ENCODE assay signal across 8 cellular contexts in genomic region chr4:55312491-55313101, GRCh38. TPM values are rescaled to one million over a fixed set of nuclear protein-coding genes. Genes with fewer than 3 reads are reported as not detected.
A peak's percentile ranks its signal among the peaks of the same experiment; 100 is the strongest.
DNase-seq lines count a peak whose midpoint lies in the region; ATAC-seq, FAIRE-seq and TF ChIP-seq lines count a peak whose summit lies in the region.

No MANE protein-coding gene starts in this region.

- TF ChIP-seq RAD21 in K562 (CRISPR knock-in tag; conservative IDR thresholded peaks at IDR 0.05 in 1 of 2, IDR thresholded peaks at IDR 0.05 in 1 of 2): peak; percentile 19 to 50; a peak in 3 of 4 replicates

- no peak overlapping the region for H2AFZ ChIP-seq in K562 (ENCODE audit: low read depth, low read length)

- POLR2A ChIA-PET in K562 (lab: Yijun Ruan, JAX): interaction anchor here (0.6 kb wide), 2 partner anchors 277 to 293 kb away, joined by 3 read pairs; no protein-coding TSS in a partner anchor

- no peaks in the 10 kb centered on the region for H3K79me2 ChIP-seq in K562 (ENCODE audit: control insufficient read depth, insufficient read depth, low read length)

- no peak overlapping the region for H3K4me3 ChIP-seq in K562
- H3K4me3 ChIP-seq in kidney (ENCODE audit: low read length in 2 of 2): no peak overlapping the region

- TF ChIP-seq CTCF in GM10266 (IDR thresholded peaks at IDR 0.05; ENCODE audit: control insufficient read depth, insufficient read depth, low read depth, missing control alignments) (peak; percentile 60), K562 (IDR thresholded peaks at IDR 0.05 in 2 of 3, conservative IDR thresholded peaks at IDR 0.05 in 1 of 3; ENCODE audit: insufficient read depth in 2 of 3, low read depth in 1 of 3, low read length in 3 of 3) (peak; percentile 67 to 73 (median 68)), kidney (IDR thresholded peaks at IDR 0.05; ENCODE audit: borderline replicate concordance, extremely low read depth, insufficient read depth) (peak; percentile 67)

- H3K9me3 ChIP-seq in K562 (replicated peaks; ENCODE audit: control insufficient read depth, insufficient read depth, low read depth, low read length) (no peaks in the 10 kb centered on the region), kidney (ENCODE audit: control insufficient read depth in 1 of 2, low read length in 2 of 2) (no peaks in the 10 kb centered on the region)

- no peaks in the 10 kb centered on the region for H3K9me1 ChIP-seq in K562 (ENCODE audit: control insufficient read depth, insufficient read depth, low read length)

- H3K36me3 ChIP-seq in K562 (ENCODE audit: control insufficient read depth, insufficient read depth, low read length) (no peaks in the 10 kb centered on the region), kidney (ENCODE audit: control insufficient read depth in 1 of 2, insufficient read depth in 2 of 2, low read length in 2 of 2) (no peaks in the 10 kb centered on the region)

- BruUV-seq in K562 (replicated peaks; lab: Mats Ljungman, UMichigan): no TSS peak

- H3K27me3 ChIP-seq in K562 (ENCODE audit: control insufficient read depth in 2 of 2, insufficient read depth in 2 of 2, low read length in 2 of 2): peaks cover 4 to 9% of the 10 kb centered on the region in 2 experiments; a peak in 3 of 5 replicates

- in situ Hi-C loops in K562 (cut with MboI): loop anchor here (10.0 to 25.0 kb wide), 2 partner anchors 328 to 1000 kb away; no protein-coding TSS in a partner anchor

- H3K27ac ChIP-seq in K562 (ENCODE audit: extremely low read depth, low read depth, low read length) (no peak overlapping the region), kidney (ENCODE audit: low read depth in 2 of 2, low read length in 2 of 2) (no peak overlapping the region)

- ATAC-seq in HG02885 (IDR thresholded peaks at IDR 0.05; ENCODE audit: poor library complexity, unreplicated experiment) (peak; percentile 86), K562 (peak; percentile 94), HG02870 (IDR thresholded peaks at IDR 0.05; ENCODE audit: unreplicated experiment) (no peak)

- WGBS in K562 (ENCODE audit: insufficient coverage, low coverage, missing lambda C conversion rate): 20% methylated on average over 1 of the region's 1 CpG

- H3K9ac ChIP-seq in K562 (ENCODE audit: insufficient read depth in 1 of 2, low read depth in 2 of 2, low read length in 2 of 2): no peak overlapping the region
- no peak overlapping the region for H3K9ac ChIP-seq in kidney (ENCODE audit: low read length in 2 of 2)

- intact Hi-C loops in K562 (cut with micrococcal nuclease) (no loop called here), kidney (cut with DNase I) (no loop called here)

- H4K20me1 ChIP-seq in K562 (replicated peaks; ENCODE audit: control insufficient read depth, insufficient read depth, low read length): no peaks in the 10 kb centered on the region

- DNase-seq in A172 (ENCODE audit: low spot score): peak; percentile 49
- DNase-seq in GM10266 (ENCODE audit: extremely low spot score): no peak
- DNase-seq in OCI-M2 (lab: John Stamatoyannopoulos, UW; ENCODE audit: unreplicated experiment): peak; percentile 14
- peak in 2 of 4 experiments; percentile 16 to 58 for DNase-seq in K562 (ENCODE audit: extremely low read depth in 1 of 4, low spot score in 3 of 4)
- no peak for DNase-seq in kidney
- DNase-seq in stromal cell of bone marrow (ENCODE audit: low read depth): peak; percentile 28

- H3K4me1 ChIP-seq in K562 (replicated peaks in 1 of 2; ENCODE audit: control insufficient read depth in 2 of 2, insufficient read depth in 2 of 2, low read length in 2 of 2) (peaks cover 0 to 12% of the 10 kb centered on the region in 2 experiments; a peak in 2 of 5 replicates), kidney (ENCODE audit: control insufficient read depth in 1 of 2, insufficient read depth in 1 of 2, low read depth in 1 of 2, low read length in 2 of 2) (no peaks in the 10 kb centered on the region)

- H3K4me2 ChIP-seq in K562 (ENCODE audit: insufficient read depth, low read length): no peak overlapping the region

- TF ChIP-seq EP300 in K562 (IDR thresholded peaks at IDR 0.05; ENCODE audit: low read length): no peak

- FAIRE-seq in K562 (lab: Jason Lieb, UNC): peak; percentile 97
- no peak for FAIRE-seq in kidney (lab: Jason Lieb, UNC)

- TF ChIP-seq POLR2A in K562 (conservative IDR thresholded peaks at IDR 0.05): no peak

- CTCF ChIA-PET in K562 (lab: Yijun Ruan, JAX; ENCODE audit: low intra/inter-chr PET ratio): interaction anchor here (0.8 kb wide), 1 partner anchor 9 kb away, joined by 4 read pairs; no protein-coding TSS in a partner anchor

TF ChIP-seq in K562, 482 proteins besides CTCF, POLR2A, EP300 and RAD21:
- TF ChIP-seq ZFP36 (IDR thresholded peaks at IDR 0.05; ENCODE audit: low read depth, low read length, partially characterized antibody) (peak; percentile 44), ZNF175 (CRISPR knock-in tag; IDR thresholded peaks at IDR 0.05; ENCODE audit: low read depth) (no peak), PHF21A (IDR thresholded peaks at IDR 0.05; ENCODE audit: borderline replicate concordance, low read depth) (no peak), NFIC (IDR thresholded peaks at IDR 0.05) (no peak), ZNF778 (CRISPR knock-in tag; IDR thresholded peaks at IDR 0.05) (no peak), E2F1 (CRISPR knock-in tag; IDR thresholded peaks at IDR 0.05) (0 out of 2 replicates have a peak, but pooled peaks have one; percentile 43), FOSL1 (tag; conservative IDR thresholded peaks at IDR 0.05) (0 out of 2 replicates have a peak, but pooled peaks have one; percentile 10), ZNF174 (CRISPR knock-in tag; IDR thresholded peaks at IDR 0.05) (no peak), NR2C2 (CRISPR knock-in tag; IDR thresholded peaks at IDR 0.05) (no peak), NR2C2 (tag; IDR thresholded peaks at IDR 0.05) (0 out of 2 replicates have a peak, but pooled peaks have one; percentile 16), SMC3 (conservative IDR thresholded peaks at IDR 0.05; ENCODE audit: insufficient read depth, low read depth, low read length) (0 out of 2 replicates have a peak, but pooled peaks have one; percentile 41)
- TF ChIP-seq, protein P1, sequence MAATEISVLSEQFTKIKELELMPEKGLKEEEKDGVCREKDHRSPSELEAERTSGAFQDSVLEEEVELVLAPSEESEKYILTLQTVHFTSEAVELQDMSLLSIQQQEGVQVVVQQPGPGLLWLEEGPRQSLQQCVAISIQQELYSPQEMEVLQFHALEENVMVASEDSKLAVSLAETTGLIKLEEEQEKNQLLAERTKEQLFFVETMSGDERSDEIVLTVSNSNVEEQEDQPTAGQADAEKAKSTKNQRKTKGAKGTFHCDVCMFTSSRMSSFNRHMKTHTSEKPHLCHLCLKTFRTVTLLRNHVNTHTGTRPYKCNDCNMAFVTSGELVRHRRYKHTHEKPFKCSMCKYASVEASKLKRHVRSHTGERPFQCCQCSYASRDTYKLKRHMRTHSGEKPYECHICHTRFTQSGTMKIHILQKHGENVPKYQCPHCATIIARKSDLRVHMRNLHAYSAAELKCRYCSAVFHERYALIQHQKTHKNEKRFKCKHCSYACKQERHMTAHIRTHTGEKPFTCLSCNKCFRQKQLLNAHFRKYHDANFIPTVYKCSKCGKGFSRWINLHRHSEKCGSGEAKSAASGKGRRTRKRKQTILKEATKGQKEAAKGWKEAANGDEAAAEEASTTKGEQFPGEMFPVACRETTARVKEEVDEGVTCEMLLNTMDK (IDR thresholded peaks at IDR 0.05; ENCODE audit: borderline replicate concordance, insufficient read depth, low read depth, low read length, poor library complexity, severe bottlenecking): peak; percentile 53

RNA-seq across cellular contexts. Expression of gene SRD5A3, which starts 33.4 kb away (rescaled TPM):
- 8.4 and 18.4 TPM in 2 replicates for total RNA-seq in A172 (2014; rRNA removed; shearing (Covaris generic))
- total RNA-seq in K562 (2011; cell fraction: chromatin; rRNA removed; ENCODE audit: low replicate concordance): 12.9 and 19.1 TPM in 2 replicates
- 12.9 and 13.5 TPM in 2 replicates for total RNA-seq in K562 (2011; cell fraction: nucleolus; rRNA removed)
- total RNA-seq in K562 (2011; cell fraction: nucleoplasm; rRNA removed): 22.7 and 23.1 TPM in 2 replicates
- total RNA-seq in K562 (2014; rRNA removed): 9.1 and 12.0 TPM in 2 replicates
- total RNA-seq in K562 (2014; rRNA removed; fragmentation: Illumina TruSeq; extraction: Trizol): 15.7 and 16.2 TPM in 2 replicates
- total RNA-seq in K562 (2015; rRNA removed; fragmentation: Illumina TruSeq; extraction: Trizol): 10.6 and 13.3 TPM in 2 replicates
- total RNA-seq in K562 (2021): 21.6 and 21.7 TPM in 2 replicates
- polyA plus RNA-seq in K562 (2011; rRNA removed): 34.0 and 37.0 TPM in 2 replicates
- polyA plus RNA-seq in K562 (2011; cell fraction: cytosol; rRNA removed): 14.5 and 26.4 TPM in 2 replicates
- 6.9 and 11.5 TPM in 2 replicates for polyA plus RNA-seq in K562 (2011; cell fraction: nucleus; rRNA removed)
- 17.2 and 29.6 TPM in 2 replicates for polyA plus RNA-seq in K562 (2012)
- 15.0 and 17.0 TPM in 2 replicates for polyA plus RNA-seq in K562 (2014; fragmentation: Illumina TruSeq; extraction: Trizol)
- 1 to 10 TPM; 2.5 to 5.3 TPM for polyA plus RNA-seq in K562 (2014; fragmentation: Nextera tagmentation; extraction: Ambion mirVana)
- polyA plus RNA-seq in K562 (2014; rRNA removed): 10.0 and 14.1 TPM in 2 replicates
- polyA minus RNA-seq in K562 (2011; rRNA and poly(A)+ RNA removed): 25.0 and 35.5 TPM in 2 replicates
- 9.6 and 16.2 TPM in 2 replicates for polyA minus RNA-seq in K562 (2011; cell fraction: cytosol; rRNA and poly(A)+ RNA removed)
- polyA minus RNA-seq in K562 (2011; cell fraction: nucleus; rRNA and poly(A)+ RNA removed): 2.2 and 3.1 TPM in 2 replicates
- 10.6 TPM for total RNA-seq in kidney
- polyA plus RNA-seq in kidney (ENCODE audit: insufficient read depth, low read depth, low replicate concordance): 21.5 TPM

Comparison
In these comparisons a context has a peak if more than half of its experiments do, and no peak if none do; other contexts are left out.
1. DNase-seq: peak in A172 (single experiment), OCI-M2 (single experiment) and stromal cell of bone marrow (single experiment); none in GM10266 (single experiment) and kidney (single experiment).
2. Peak in every context shown above with its lines, with median percentiles within 50 percentile points of each other: CTCF ChIP-seq.